Comparison of ENCODE assay signal across 17 cellular contexts in genomic region chr13:48251616-48252081, GRCh38. TPM values are rescaled to one million over a fixed set of nuclear protein-coding genes. Genes with fewer than 3 reads are reported as not detected.
DNase-seq lines count a peak whose midpoint lies in the region; ATAC-seq and TF ChIP-seq lines count a peak whose summit lies in the region.
"Had no signal": no experiment of that assay in that cellular context is flagged by ENCODE, and none has a peak within 500 bp of the region (broad histone marks: within the 10 kb centered on the region; RNA-seq: fewer than 3 reads in every experiment).

No MANE protein-coding gene starts in this region.

- H3T11ph ChIP-seq in H9 (ENCODE audit: low read length): no peak overlapping the region

- no peaks in the 10 kb centered on the region for H3K9me3 Mint-ChIP-seq in activated naive CD8-positive, alpha-beta T cell (ENCODE audit: low read depth)
- H3K9me3 Mint-ChIP-seq in activated naive CD8-positive, alpha-beta T cell treated with anti-CD3 and anti-CD28 coated beads, Interleukin-2, amount 50 U/mL, for 24 hours: no peaks in the 10 kb centered on the region
- H3K9me3 Mint-ChIP-seq in H9: no peaks in the 10 kb centered on the region
- H3K9me3 Mint-ChIP-seq: activated CD4-positive, alpha-beta T cell treated with anti-CD3 and anti-CD28 coated beads, Interleukin-2, amount 10 ng/mL, durations not matched to agents 24 days and 14 days; activated T-cell treated with anti-CD3 and anti-CD28 coated beads, Interleukin-2, amount 50 U/mL, for 24 hours; dendritic cell treated with granulocyte-macrophage colony-stimulating factor and Interleukin-4, amounts not matched to agents 40 ng/mL and 50 ng/mL, for 4 days had no signal

- H4K20me1 ChIP-seq in fibroblast of lung (ENCODE audit: control insufficient read depth, extremely low read depth, insufficient read depth, low read length) (no peaks in the 10 kb centered on the region), H9 (ENCODE audit: control insufficient read depth, insufficient read depth, insufficient read length) (no peaks in the 10 kb centered on the region)

- H3K27me3 ChIP-seq in fibroblast of lung (ENCODE audit: control insufficient read depth, insufficient read depth, low read length): no peaks in the 10 kb centered on the region
- H3K27me3 ChIP-seq in H9 (ENCODE audit: insufficient read depth, low read length): no peaks in the 10 kb centered on the region

- H3K56ac ChIP-seq in H9 (ENCODE audit: insufficient read length, low read depth, low read length): no peak overlapping the region

- H3K4me1 ChIP-seq in fibroblast of lung (ENCODE audit: control insufficient read depth, extremely low read depth, insufficient read depth, low read length) (no peaks in the 10 kb centered on the region), H9 (ENCODE audit: insufficient read depth, low read length) (no peaks in the 10 kb centered on the region)

- DNase-seq in activated naive CD8-positive, alpha-beta T cell treated with anti-CD3 and anti-CD28 coated beads, Interleukin-2, amount 50 U/mL, for 24 hours: no peak
- DNase-seq in fibroblast of lung (ENCODE audit: low read depth in 2 of 2) (peak; percentile 8 to 91), myocyte (ENCODE audit: low read depth) (peak; percentile 33), pons (ENCODE audit: low spot score) (no peak), H9 (no peak)
- DNase-seq in activated CD4-positive, alpha-beta T cell treated with anti-CD3 and anti-CD28 coated beads, Interleukin-2, amount 50 U/mL, for 4 hours: no peak
- DNase-seq: activated T-cell treated with anti-CD3 and anti-CD28 coated beads, Interleukin-2, amount 50 U/mL, for 24 hours; amniotic stem cell; GF-D8; NCI-H1930; NCI-H524; SK-N-SH; stimulated activated naive CD8-positive, alpha-beta T cell treated with anti-CD3 and anti-CD28 coated beads, Interleukin-15, Interleukin-2, amounts not matched to agents 100 U/mL and 50 U/mL, for 24 hours had no signal

- H2BK15ac ChIP-seq in H9 (ENCODE audit: low read depth, low read length): no peak overlapping the region

- H2BK120ac ChIP-seq in H9 (ENCODE audit: low read depth, low read length, poor library complexity, severe bottlenecking): no peak overlapping the region

- H3K4ac ChIP-seq in H9 (ENCODE audit: low read depth, low read length): no peak overlapping the region

- WGBS in H9 (ENCODE audit: extremely low coverage, insufficient read length, low lambda C conversion rate): no CpG with 5 or more reads among the region's 3 CpGs

- H3K4me1 Mint-ChIP-seq in activated naive CD8-positive, alpha-beta T cell (ENCODE audit: low read depth): peaks cover 71% of the 10 kb centered on the region
- peaks cover 70% of the 10 kb centered on the region for H3K4me1 Mint-ChIP-seq in activated naive CD8-positive, alpha-beta T cell treated with anti-CD3 and anti-CD28 coated beads, Interleukin-2, amount 50 U/mL, for 24 hours
- no peaks in the 10 kb centered on the region for H3K4me1 Mint-ChIP-seq in H9

- H3K4me3 ChIP-seq in fibroblast of lung (replicated peaks in 1 of 4; ENCODE audit: control extremely low read depth in 1 of 4, insufficient read depth in 1 of 4, low read depth in 3 of 4, low read length in 4 of 4): no peak overlapping the region

- H3K27ac ChIP-seq in fibroblast of lung (ENCODE audit: insufficient read depth, low read length) (peak overlapping the region; percentile 40), H9 (ENCODE audit: insufficient read length, low read depth, low read length) (no peak overlapping the region)

- no peak for TF ChIP-seq CTCF in fibroblast of lung (conservative IDR thresholded peaks at IDR 0.05 in 1 of 2, IDR thresholded peaks at IDR 0.05 in 1 of 2; ENCODE audit: low read depth in 1 of 2, low read length in 2 of 2)
- no peak for TF ChIP-seq CTCF in H9 (conservative IDR thresholded peaks at IDR 0.05)

- no peak for ATAC-seq in activated naive CD8-positive, alpha-beta T cell treated with anti-CD3 and anti-CD28 coated beads, Interleukin-2, amount 50 U/mL, for 24 hours
- ATAC-seq in GM19328 (IDR thresholded peaks at IDR 0.05; ENCODE audit: unreplicated experiment): no peak
- ATAC-seq: stimulated activated naive CD8-positive, alpha-beta T cell treated with anti-CD3 and anti-CD28 coated beads, Interleukin-15, Interleukin-2, amounts not matched to agents 100 U/mL and 50 U/mL, for 24 hours had no signal

- H3K23me2 ChIP-seq in H9 (ENCODE audit: insufficient read length, low read depth, low read length, poor library complexity, severe bottlenecking): no peaks in the 10 kb centered on the region

- no peak overlapping the region for H2BK5ac ChIP-seq in H9 (ENCODE audit: insufficient read length, low read length)

- no peak overlapping the region for H4K91ac ChIP-seq in H9 (ENCODE audit: insufficient read length, low read depth, low read length)

- no peaks in the 10 kb centered on the region for H3K9me3 ChIP-seq in fibroblast of lung (ENCODE audit: control insufficient read depth, insufficient read depth, low read depth, low read length)
- H3K9me3 ChIP-seq in H9 (ENCODE audit: control insufficient read depth, low read depth, low read length): no peaks in the 10 kb centered on the region
- H3K9me3 ChIP-seq: SK-N-SH had no signal

- peaks cover 3% of the 10 kb centered on the region for H3K79me1 ChIP-seq in H9 (ENCODE audit: insufficient read depth, low read depth, low read length, poor library complexity, severe bottlenecking)

- no peaks in the 10 kb centered on the region for H3K27me3 Mint-ChIP-seq in activated naive CD8-positive, alpha-beta T cell
- no peaks in the 10 kb centered on the region for H3K27me3 Mint-ChIP-seq in activated naive CD8-positive, alpha-beta T cell treated with anti-CD3 and anti-CD28 coated beads, Interleukin-2, amount 50 U/mL, for 24 hours
- H3K27me3 Mint-ChIP-seq in H9 (ENCODE audit: low read depth): no peaks in the 10 kb centered on the region
- H3K27me3 Mint-ChIP-seq: activated CD4-positive, alpha-beta T cell treated with anti-CD3 and anti-CD28 coated beads, Interleukin-2, amount 10 ng/mL, durations not matched to agents 24 days and 14 days; activated T-cell treated with anti-CD3 and anti-CD28 coated beads, Interleukin-2, amount 50 U/mL, for 24 hours; dendritic cell treated with granulocyte-macrophage colony-stimulating factor and Interleukin-4, amounts not matched to agents 40 ng/mL and 50 ng/mL, for 4 days had no signal

- peak overlapping the region; percentile 66 for H3K27ac Mint-ChIP-seq in activated naive CD8-positive, alpha-beta T cell
- H3K27ac Mint-ChIP-seq in activated naive CD8-positive, alpha-beta T cell treated with anti-CD3 and anti-CD28 coated beads, Interleukin-2, amount 50 U/mL, for 24 hours: no peak overlapping the region
- H3K27ac Mint-ChIP-seq in H9: no peak overlapping the region
- H3K27ac Mint-ChIP-seq: activated CD4-positive, alpha-beta T cell treated with anti-CD3 and anti-CD28 coated beads, Interleukin-2, amount 10 ng/mL, durations not matched to agents 24 days and 14 days; activated T-cell treated with anti-CD3 and anti-CD28 coated beads, Interleukin-2, amount 50 U/mL, for 24 hours; dendritic cell treated with granulocyte-macrophage colony-stimulating factor and Interleukin-4, amounts not matched to agents 40 ng/mL and 50 ng/mL, for 4 days had no signal

- H2AFZ ChIP-seq in fibroblast of lung (ENCODE audit: low read length) (no peak overlapping the region), H9 (ENCODE audit: low read length) (no peak overlapping the region)

- H3K18ac ChIP-seq in H9 (ENCODE audit: insufficient read length, low read depth, low read length): no peak overlapping the region

- no peak overlapping the region for H3K4me3 Mint-ChIP-seq in activated naive CD8-positive, alpha-beta T cell
- H3K4me3 Mint-ChIP-seq in activated naive CD8-positive, alpha-beta T cell treated with anti-CD3 and anti-CD28 coated beads, Interleukin-2, amount 50 U/mL, for 24 hours: no peak overlapping the region
- no peak overlapping the region for H3K4me3 Mint-ChIP-seq in H9
- H3K4me3 Mint-ChIP-seq: activated CD4-positive, alpha-beta T cell treated with anti-CD3 and anti-CD28 coated beads, Interleukin-2, amount 10 ng/mL, durations not matched to agents 24 days and 14 days; activated T-cell treated with anti-CD3 and anti-CD28 coated beads, Interleukin-2, amount 50 U/mL, for 24 hours; dendritic cell treated with granulocyte-macrophage colony-stimulating factor and Interleukin-4, amounts not matched to agents 40 ng/mL and 50 ng/mL, for 4 days had no signal

- no peak overlapping the region for H3K23ac ChIP-seq in H9 (ENCODE audit: insufficient read length, low read depth, low read length)

- H2AK5ac ChIP-seq in H9 (ENCODE audit: insufficient read length, low read length): no peak overlapping the region

- no peak overlapping the region for H2BK12ac ChIP-seq in H9 (ENCODE audit: insufficient read length, low read depth, low read length)

- peaks cover 11% of the 10 kb centered on the region for H3K36me3 Mint-ChIP-seq in activated naive CD8-positive, alpha-beta T cell
- H3K36me3 Mint-ChIP-seq in activated naive CD8-positive, alpha-beta T cell treated with anti-CD3 and anti-CD28 coated beads, Interleukin-2, amount 50 U/mL, for 24 hours (ENCODE audit: low read depth): peaks cover 39% of the 10 kb centered on the region
- H3K36me3 Mint-ChIP-seq in H9 (ENCODE audit: insufficient read depth in 1 of 3, low read depth in 3 of 3): peaks cover 7 to 29% (median 26%) of the 10 kb centered on the region in 3 experiments; a peak in 6 of 7 replicates

- no peak overlapping the region for H3K14ac ChIP-seq in H9 (ENCODE audit: insufficient read depth, low read length)

- H3K36me3 ChIP-seq in fibroblast of lung (ENCODE audit: control insufficient read depth, insufficient read depth, low read length): no peaks in the 10 kb centered on the region

- H2BK20ac ChIP-seq in H9 (ENCODE audit: low read depth, low read length, poor library complexity, severe bottlenecking): no peak overlapping the region

- H4K8ac ChIP-seq in H9 (replicated peaks; ENCODE audit: insufficient read length, low read depth, low read length): no peak overlapping the region

- H4K5ac ChIP-seq in H9 (ENCODE audit: insufficient read length, low read depth, low read length): no peak overlapping the region

- H3K79me2 ChIP-seq in fibroblast of lung (ENCODE audit: control insufficient read depth, insufficient read depth, low read length) (peaks cover 9% of the 10 kb centered on the region), H9 (ENCODE audit: insufficient read depth, low read length) (no peaks in the 10 kb centered on the region; the same call in 1 of the 2 replicates)

- H3K9ac ChIP-seq in fibroblast of lung (ENCODE audit: insufficient read depth, low read length): no peak overlapping the region
- no peak overlapping the region for H3K9ac ChIP-seq in H9 (ENCODE audit: extremely low read depth, insufficient read length, low read length)
- H3K9ac ChIP-seq: SK-N-SH had no signal

- H3K4me2 ChIP-seq in fibroblast of lung (ENCODE audit: extremely low read depth, insufficient read depth, low read length) (peak overlapping the region; percentile 0), H9 (ENCODE audit: insufficient read depth, insufficient read length, low read length) (no peak overlapping the region)
- H3K4me2 ChIP-seq: SK-N-SH had no signal

RNA-seq across cellular contexts. Expression of gene ITM2B, which starts 18.6 kb away (rescaled TPM):
- 79.4 and 117 TPM in 2 replicates for total RNA-seq in fibroblast of lung
- polyA plus RNA-seq in fibroblast of lung: 336 and 645 TPM in 2 replicates
- polyA plus RNA-seq in fibroblast of lung (2012): 209 and 370 TPM in 2 replicates
- polyA minus RNA-seq in fibroblast of lung (ENCODE audit: low replicate concordance): 25.6 and 26.0 TPM in 2 replicates
- 187 and 214 TPM in 2 replicates for total RNA-seq in myocyte
- 335 TPM for polyA plus RNA-seq in myocyte (2012)
- total RNA-seq in H9 (2021): 175 and 177 TPM in 2 replicates

RNA-seq across cellular contexts. Expression of gene RB1, which starts 51.9 kb away (rescaled TPM):
- total RNA-seq in fibroblast of lung: 21.1 and 31.9 TPM in 2 replicates
- 32.8 and 39.7 TPM in 2 replicates for polyA plus RNA-seq in fibroblast of lung
- 19.0 and 22.2 TPM in 2 replicates for polyA plus RNA-seq in fibroblast of lung (2012)
- 2.5 and 2.8 TPM in 2 replicates for polyA minus RNA-seq in fibroblast of lung (ENCODE audit: low replicate concordance)
- 54.2 and 58.1 TPM in 2 replicates for total RNA-seq in myocyte
- polyA plus RNA-seq in myocyte (2012): 17.2 TPM
- 19.6 and 20.5 TPM in 2 replicates for total RNA-seq in H9 (2021)

Comparison
In these comparisons a context has a peak if more than half of its experiments do, and no peak if none do; other contexts are left out.
1. DNase-seq: peak in fibroblast of lung (2 of 2) and myocyte (single experiment); none in activated naive CD8-positive, alpha-beta T cell treated with anti-CD3 and anti-CD28 coated beads, Interleukin-2, amount 50 U/mL, for 24 hours (single experiment), pons (single experiment), H9 (single experiment) and activated CD4-positive, alpha-beta T cell treated with anti-CD3 and anti-CD28 coated beads, Interleukin-2, amount 50 U/mL, for 4 hours (0 of 2).